1 cellular context compared by ENCODE assay signal in the genomic region with DNA sequence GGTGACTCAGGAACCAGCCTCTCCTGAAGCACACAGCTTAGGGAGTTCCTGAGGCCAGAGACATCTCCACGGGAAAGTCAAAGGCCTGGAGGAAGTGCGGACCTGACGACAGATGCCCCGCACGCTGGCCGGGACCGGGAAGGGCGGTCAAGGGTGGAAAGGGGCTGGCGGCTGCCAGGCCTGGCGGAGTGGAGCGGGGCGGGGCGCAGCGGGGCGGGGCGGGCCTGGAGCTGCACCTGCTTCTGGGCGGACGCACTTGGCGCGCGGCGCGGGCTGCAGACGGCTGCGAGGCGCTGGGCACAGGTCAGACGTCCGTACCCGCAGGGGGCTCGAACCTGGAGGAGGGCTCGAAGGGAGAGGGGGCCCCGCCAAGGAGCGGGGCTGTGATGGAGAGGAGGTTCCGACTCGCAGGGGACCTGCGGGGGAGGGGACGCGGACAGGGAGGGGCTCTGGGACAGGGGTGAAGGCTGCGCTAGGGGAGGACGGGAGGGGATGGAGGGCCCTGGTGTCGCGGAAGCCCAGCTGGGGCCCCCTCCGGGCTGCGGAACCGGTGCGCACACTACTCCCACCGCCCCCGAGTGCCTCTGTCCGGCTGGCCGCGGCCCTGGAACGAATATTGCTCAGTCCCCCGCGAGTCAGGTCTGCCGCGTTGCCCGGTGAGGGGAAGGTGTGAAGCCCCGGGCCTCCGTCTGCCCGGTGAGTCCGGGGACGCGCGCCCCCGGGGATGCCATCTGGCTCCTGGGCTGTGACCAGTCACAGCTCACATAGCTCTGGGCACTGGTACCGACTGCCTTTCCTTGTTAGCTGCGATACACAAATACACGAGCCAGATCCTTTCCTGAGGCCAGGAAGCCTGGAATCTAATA.
TF ChIP-seq lines count a peak whose summit lies in the region.

Gene TMEM45B (plus strand): TSS at position 253 of the 866 bp plus-strand sequence. CDS start 36,635 bp downstream, outside the sequence.

TF ChIP-seq in HepG2, 621 proteins besides CTCF, POLR2A, EP300 and RAD21 (continued from another document and continues in another):
- TF ChIP-seq ZNF142 (CRISPR knock-in tag; IDR thresholded peaks at IDR 0.05) = 0 out of 2 replicates have a peak, but pooled peaks have one; percentile 29
- no peak for TF ChIP-seq XBP1 (CRISPR knock-in tag; IDR thresholded peaks at IDR 0.05)
- TF ChIP-seq ZNF496 (CRISPR knock-in tag; IDR thresholded peaks at IDR 0.05; ENCODE audit: insufficient replicate concordance) = no peak
- TF ChIP-seq, protein P1, sequence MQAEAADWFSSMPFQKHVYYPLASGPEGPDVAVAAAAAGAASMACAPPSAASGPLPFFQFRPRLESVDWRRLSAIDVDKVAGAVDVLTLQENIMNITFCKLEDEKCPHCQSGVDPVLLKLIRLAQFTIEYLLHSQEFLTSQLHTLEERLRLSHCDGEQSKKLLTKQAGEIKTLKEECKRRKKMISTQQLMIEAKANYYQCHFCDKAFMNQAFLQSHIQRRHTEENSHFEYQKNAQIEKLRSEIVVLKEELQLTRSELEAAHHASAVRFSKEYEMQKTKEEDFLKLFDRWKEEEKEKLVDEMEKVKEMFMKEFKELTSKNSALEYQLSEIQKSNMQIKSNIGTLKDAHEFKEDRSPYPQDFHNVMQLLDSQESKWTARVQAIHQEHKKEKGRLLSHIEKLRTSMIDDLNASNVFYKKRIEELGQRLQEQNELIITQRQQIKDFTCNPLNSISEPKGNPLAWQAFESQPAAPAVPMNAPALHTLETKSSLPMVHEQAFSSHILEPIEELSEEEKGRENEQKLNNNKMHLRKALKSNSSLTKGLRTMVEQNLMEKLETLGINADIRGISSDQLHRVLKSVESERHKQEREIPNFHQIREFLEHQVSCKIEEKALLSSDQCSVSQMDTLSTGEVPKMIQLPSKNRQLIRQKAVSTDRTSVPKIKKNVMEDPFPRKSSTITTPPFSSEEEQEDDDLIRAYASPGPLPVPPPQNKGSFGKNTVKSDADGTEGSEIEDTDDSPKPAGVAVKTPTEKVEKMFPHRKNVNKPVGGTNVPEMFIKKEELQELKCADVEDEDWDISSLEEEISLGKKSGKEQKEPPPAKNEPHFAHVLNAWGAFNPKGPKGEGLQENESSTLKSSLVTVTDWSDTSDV (CRISPR knock-in tag; IDR thresholded peaks at IDR 0.05) = no peak
- TF ChIP-seq HNRNPK (IDR thresholded peaks at IDR 0.05; ENCODE audit: low read depth, low read length, poor library complexity, severe bottlenecking) = peak; percentile 87
- TF ChIP-seq CEBPB (IDR thresholded peaks at IDR 0.05; ENCODE audit: borderline replicate concordance, low read depth, low read length) = no peak
- no peak for TF ChIP-seq EZH2 (conservative IDR thresholded peaks at IDR 0.05; ENCODE audit: low read depth, low read length)
- TF ChIP-seq PRPF4 (IDR thresholded peaks at IDR 0.05; ENCODE audit: low read depth, low read length, poor library complexity, severe bottlenecking) = no peak
- no peak for TF ChIP-seq ZBTB33 (CRISPR knock-in tag; IDR thresholded peaks at IDR 0.05)
- no peak for TF ChIP-seq CHD4 (IDR thresholded peaks at IDR 0.05; ENCODE audit: borderline replicate concordance, low read length)
- peak; percentile 59 for TF ChIP-seq TAF1 (CRISPR knock-in tag; IDR thresholded peaks at IDR 0.05)
- no peak for TF ChIP-seq ZXDC (CRISPR knock-in tag; IDR thresholded peaks at IDR 0.05)
- TF ChIP-seq, protein P2, sequence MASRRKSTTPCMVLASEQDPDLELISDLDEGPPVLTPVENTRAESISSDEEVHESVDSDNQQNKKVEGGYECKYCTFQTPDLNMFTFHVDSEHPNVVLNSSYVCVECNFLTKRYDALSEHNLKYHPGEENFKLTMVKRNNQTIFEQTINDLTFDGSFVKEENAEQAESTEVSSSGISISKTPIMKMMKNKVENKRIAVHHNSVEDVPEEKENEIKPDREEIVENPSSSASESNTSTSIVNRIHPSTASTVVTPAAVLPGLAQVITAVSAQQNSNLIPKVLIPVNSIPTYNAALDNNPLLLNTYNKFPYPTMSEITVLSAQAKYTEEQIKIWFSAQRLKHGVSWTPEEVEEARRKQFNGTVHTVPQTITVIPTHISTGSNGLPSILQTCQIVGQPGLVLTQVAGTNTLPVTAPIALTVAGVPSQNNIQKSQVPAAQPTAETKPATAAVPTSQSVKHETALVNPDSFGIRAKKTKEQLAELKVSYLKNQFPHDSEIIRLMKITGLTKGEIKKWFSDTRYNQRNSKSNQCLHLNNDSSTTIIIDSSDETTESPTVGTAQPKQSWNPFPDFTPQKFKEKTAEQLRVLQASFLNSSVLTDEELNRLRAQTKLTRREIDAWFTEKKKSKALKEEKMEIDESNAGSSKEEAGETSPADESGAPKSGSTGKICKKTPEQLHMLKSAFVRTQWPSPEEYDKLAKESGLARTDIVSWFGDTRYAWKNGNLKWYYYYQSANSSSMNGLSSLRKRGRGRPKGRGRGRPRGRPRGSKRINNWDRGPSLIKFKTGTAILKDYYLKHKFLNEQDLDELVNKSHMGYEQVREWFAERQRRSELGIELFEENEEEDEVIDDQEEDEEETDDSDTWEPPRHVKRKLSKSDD (CRISPR knock-in tag; IDR thresholded peaks at IDR 0.05; ENCODE audit: low read depth) = no peak
- TF ChIP-seq ZBTB38 (CRISPR knock-in tag; IDR thresholded peaks at IDR 0.05) = no peak
- 0 out of 2 replicates have a peak, but pooled peaks have one; percentile 5 for TF ChIP-seq ZNF598 (CRISPR knock-in tag; IDR thresholded peaks at IDR 0.05; ENCODE audit: borderline replicate concordance)
- no peak for TF ChIP-seq RNF2 (conservative IDR thresholded peaks at IDR 0.05; ENCODE audit: low read depth)
- TF ChIP-seq HNF4G (IDR thresholded peaks at IDR 0.05; ENCODE audit: borderline replicate concordance, low read depth, low read length) = no peak
- TF ChIP-seq HNF4G (CRISPR knock-in tag; IDR thresholded peaks at IDR 0.05; ENCODE audit: borderline replicate concordance, low read depth) = no peak
- no peak for TF ChIP-seq ZNF367 (CRISPR knock-in tag; IDR thresholded peaks at IDR 0.05; ENCODE audit: borderline replicate concordance)
- TF ChIP-seq ZSCAN30 (CRISPR knock-in tag; IDR thresholded peaks at IDR 0.05) = peak; percentile 27; the same call in 1 of the 2 replicates
- TF ChIP-seq LBX2 (CRISPR knock-in tag; IDR thresholded peaks at IDR 0.05; ENCODE audit: borderline replicate concordance) = no peak
- no peak for TF ChIP-seq ZFP37 (CRISPR knock-in tag; IDR thresholded peaks at IDR 0.05; ENCODE audit: borderline replicate concordance)
- TF ChIP-seq POLR2AphosphoS5 (IDR thresholded peaks at IDR 0.05; ENCODE audit: low read depth, low read length) = peak; percentile 58
- TF ChIP-seq TP53 (CRISPR knock-in tag; conservative IDR thresholded peaks at IDR 0.05) = no peak
- TF ChIP-seq MAX (IDR thresholded peaks at IDR 0.05) = no peak; the same call in 1 of the 2 replicates
- TF ChIP-seq ZNF557 (CRISPR knock-in tag; IDR thresholded peaks at IDR 0.05) = no peak
- TF ChIP-seq BRD4 (CRISPR knock-in tag; IDR thresholded peaks at IDR 0.05) = no peak
- no peak for TF ChIP-seq NR2F2 (IDR thresholded peaks at IDR 0.05; ENCODE audit: borderline replicate concordance, low read depth)
- peak; percentile 56; the same call in 1 of the 2 replicates for TF ChIP-seq ZMYM4 (CRISPR knock-in tag; IDR thresholded peaks at IDR 0.05)
- TF ChIP-seq, protein P3, sequence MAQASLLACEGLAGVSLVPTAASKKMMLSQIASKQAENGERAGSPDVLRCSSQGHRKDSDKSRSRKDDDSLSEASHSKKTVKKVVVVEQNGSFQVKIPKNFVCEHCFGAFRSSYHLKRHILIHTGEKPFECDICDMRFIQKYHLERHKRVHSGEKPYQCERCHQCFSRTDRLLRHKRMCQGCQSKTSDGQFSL (CRISPR knock-in tag; IDR thresholded peaks at IDR 0.05) = no peak
- TF ChIP-seq ZMYM2 (CRISPR knock-in tag; IDR thresholded peaks at IDR 0.05) = no peak
- TF ChIP-seq, protein P4, sequence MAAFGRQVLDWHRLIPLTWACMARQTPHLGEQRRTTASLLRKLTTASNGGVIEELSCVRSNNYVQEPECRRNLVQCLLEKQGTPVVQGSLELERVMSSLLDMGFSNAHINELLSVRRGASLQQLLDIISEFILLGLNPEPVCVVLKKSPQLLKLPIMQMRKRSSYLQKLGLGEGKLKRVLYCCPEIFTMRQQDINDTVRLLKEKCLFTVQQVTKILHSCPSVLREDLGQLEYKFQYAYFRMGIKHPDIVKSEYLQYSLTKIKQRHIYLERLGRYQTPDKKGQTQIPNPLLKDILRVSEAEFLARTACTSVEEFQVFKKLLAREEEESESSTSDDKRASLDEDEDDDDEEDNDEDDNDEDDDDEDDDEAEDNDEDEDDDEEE (CRISPR knock-in tag; IDR thresholded peaks at IDR 0.05) = peak; percentile 85
